19 cellular contexts compared by ENCODE assay signal in the genomic region with DNA sequence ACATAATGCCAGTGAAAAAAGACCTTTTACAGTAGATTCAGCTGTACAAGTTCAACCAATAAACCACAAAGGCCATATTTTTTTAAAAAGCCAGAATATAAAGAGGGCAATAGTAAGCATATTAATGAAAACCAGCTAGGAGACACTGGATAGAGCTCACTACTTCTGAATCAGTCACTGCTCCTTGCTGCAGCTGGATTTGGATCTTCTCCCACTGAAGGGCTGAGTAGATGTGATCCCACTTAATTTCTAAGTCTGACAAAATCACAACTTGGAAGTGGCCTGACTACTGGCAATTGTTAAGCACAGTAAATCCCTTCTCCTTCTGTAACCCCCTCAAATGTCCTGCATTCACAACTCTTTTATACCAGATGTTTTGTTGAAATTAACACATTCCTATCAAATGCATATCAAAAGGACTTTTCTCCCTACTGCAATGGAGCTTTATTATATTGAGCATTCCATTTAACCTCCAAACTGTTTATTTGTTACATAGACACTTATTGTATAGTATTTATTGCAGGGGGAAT.
"Had no signal": no experiment of that assay in that cellular context is flagged by ENCODE, and none has a peak within 500 bp of the region (broad histone marks: within the 10 kb centered on the region; RNA-seq: fewer than 3 reads in every experiment).

No MANE protein-coding gene starts in this region.

- H3K9me3 ChIP-seq: adrenal gland, colonic mucosa, gastrocnemius medialis, heart left ventricle, pancreas, sigmoid colon, testis, upper lobe of right lung had no signal

- H3K27me3 Mint-ChIP-seq: naive thymus-derived CD8-positive, alpha-beta T cell; stimulated activated naive CD8-positive, alpha-beta T cell treated with anti-CD3 and anti-CD28 coated beads, Interleukin-15, amount 100 ng/mL, for 72 hours had no signal

- H3K4me1 ChIP-seq: adrenal gland, colonic mucosa, gastrocnemius medialis, pancreas, sigmoid colon, testis, upper lobe of right lung had no signal

- ATAC-seq: gastrocnemius medialis; heart left ventricle; left ventricle myocardium superior; naive thymus-derived CD8-positive, alpha-beta T cell; pancreas; stimulated activated naive CD8-positive, alpha-beta T cell treated with anti-CD3 and anti-CD28 coated beads, Interleukin-15, amount 100 ng/mL, for 72 hours; upper lobe of right lung had no signal

- H3K4me3 Mint-ChIP-seq: activated naive CD4-positive, alpha-beta T cell treated with anti-CD3 and anti-CD28 coated beads for 36 hours; naive thymus-derived CD8-positive, alpha-beta T cell; stimulated activated naive CD8-positive, alpha-beta T cell treated with anti-CD3 and anti-CD28 coated beads, Interleukin-15, amount 100 ng/mL, for 72 hours had no signal

- H3K4me3 ChIP-seq: adrenal gland, colonic mucosa, gastrocnemius medialis, heart left ventricle, pancreas, sigmoid colon, testis, upper lobe of right lung had no signal

- H3K27me3 ChIP-seq: adrenal gland, colonic mucosa, gastrocnemius medialis, sigmoid colon, testis, upper lobe of right lung had no signal

- H3K27ac Mint-ChIP-seq: activated naive CD4-positive, alpha-beta T cell treated with anti-CD3 and anti-CD28 coated beads for 36 hours; activated T-helper 2 cell treated with anti-CD3 and anti-CD28 coated beads, Interferon-gamma antibody, Interleukin-2, Interleukin-4, amounts not matched to agents 10 μg/mL and 5 μg/mL and 100 μg/mL, durations not matched to agents 14 hours and 24 hours and 36 hours; stimulated activated naive CD8-positive, alpha-beta T cell treated with anti-CD3 and anti-CD28 coated beads, Interleukin-15, amount 100 ng/mL, for 72 hours had no signal

- H3K36me3 ChIP-seq: adrenal gland, colonic mucosa, gastrocnemius medialis, heart left ventricle, pancreas, sigmoid colon, upper lobe of right lung had no signal

- H3K27ac ChIP-seq: adrenal gland, colonic mucosa, gastrocnemius medialis, heart left ventricle, pancreas, sigmoid colon, testis, upper lobe of right lung had no signal

- DNase-seq: activated CD4-positive, alpha-beta T cell treated with anti-CD3 and anti-CD28 coated beads, Interleukin-2, amount 50 U/mL, for 4 hours; activated CD4-positive, CD25-positive, alpha-beta regulatory T cell treated with anti-CD3 and anti-CD28 coated beads, Interleukin-2, amount 50 U/mL, for 72 hours; activated naive CD4-positive, alpha-beta T cell treated with anti-CD3 and anti-CD28 coated beads for 36 hours; activated T-cell treated with anti-CD3 and anti-CD28 coated beads for 4 hours; adrenal gland; colonic mucosa; gastrocnemius medialis; heart left ventricle; left ventricle myocardium superior; mesenchymal stem cell; naive thymus-derived CD8-positive, alpha-beta T cell; pancreas; sigmoid colon; stimulated activated CD4-positive, alpha-beta T cell treated with anti-CD3 and anti-CD28 coated beads, Interleukin-1b, Interleukin-23, amount 100 ng/mL, for 48 hours; stimulated activated naive CD8-positive, alpha-beta T cell treated with anti-CD3 and anti-CD28 coated beads, Interleukin-15, amount 100 ng/mL, for 72 hours; T-helper 9 cell; testis; upper lobe of right lung had no signal
